Comparison of ENCODE assay signal across 34 cellular contexts in genomic region chr2:29191817-29192216, GRCh38.
DNase-seq lines count a peak whose midpoint lies in the region; ATAC-seq and TF ChIP-seq lines count a peak whose summit lies in the region.
"Had no signal": no experiment of that assay in that cellular context is flagged by ENCODE, and none has a peak within 500 bp of the region (broad histone marks: within the 10 kb centered on the region; RNA-seq: fewer than 3 reads in every experiment).

No MANE protein-coding gene starts in this region.

- TF ChIP-seq CTCF in neural cell (IDR thresholded peaks at IDR 0.05; ENCODE audit: poor library complexity, severe bottlenecking) (no peak), smooth muscle cell (IDR thresholded peaks at IDR 0.05; ENCODE audit: borderline replicate concordance, insufficient read depth, poor library complexity, severe bottlenecking) (no peak)

- peaks cover 0 to 6% (median 4%) of the 10 kb centered on the region in 11 donors for H3K9me3 Mint-ChIP-seq in naive thymus-derived CD4-positive, alpha-beta T cell
- H3K9me3 Mint-ChIP-seq: CD4-positive, alpha-beta T cell had no signal

- H3K4me3 Mint-ChIP-seq in naive thymus-derived CD4-positive, alpha-beta T cell = no peak overlapping the region
- H3K4me3 Mint-ChIP-seq: B cell; CD14-positive monocyte; CD4-positive, alpha-beta memory T cell; CD4-positive, alpha-beta T cell; CD4-positive, CD25-positive, alpha-beta regulatory T cell; CD8-positive, alpha-beta memory T cell; CD8-positive, alpha-beta T cell had no signal

- H4K20me1 ChIP-seq in GM23248 (ENCODE audit: insufficient read depth) = no peaks in the 10 kb centered on the region
- H4K20me1 ChIP-seq in neural cell (ENCODE audit: insufficient read depth) = no peaks in the 10 kb centered on the region
- no peaks in the 10 kb centered on the region for H4K20me1 ChIP-seq in smooth muscle cell (ENCODE audit: low read depth)
- H4K20me1 ChIP-seq: BLaER1; BLaER1 treated with 17β-estradiol and CSF1 and Interleukin-3, amounts not matched to agents 10 nM and 100 nM had no signal

- H3K9me2 ChIP-seq in GM23248 (ENCODE audit: insufficient read depth) (no peaks in the 10 kb centered on the region), neural cell (ENCODE audit: insufficient read depth, low read length) (no peaks in the 10 kb centered on the region)

- H3K27ac ChIP-seq in ACC112 (ENCODE audit: low read depth, low read length) = peak overlapping the region; percentile 39
- peak overlapping the region; percentile 23; the same call in 1 of the 2 replicates for H3K27ac ChIP-seq in GM23248
- peak overlapping the region; percentile 72 for H3K27ac ChIP-seq in neural cell (ENCODE audit: low read length)
- H3K27ac ChIP-seq in smooth muscle cell (ENCODE audit: low read depth) = peak overlapping the region; percentile 39
- H3K27ac ChIP-seq in naive thymus-derived CD4-positive, alpha-beta T cell (ENCODE audit: low read depth, low read length) = no peak overlapping the region
- H3K27ac ChIP-seq: 22Rv1; A549; BLaER1; BLaER1 treated with 17β-estradiol and CSF1 and Interleukin-3, amounts not matched to agents 10 nM and 100 nM; C4-2B had no signal

- H3K27me3 ChIP-seq in ACC112 (ENCODE audit: insufficient read depth, low read length) (no peaks in the 10 kb centered on the region), GM23248 (replicated peaks; ENCODE audit: insufficient read depth) (no peaks in the 10 kb centered on the region), neural cell (ENCODE audit: insufficient read depth, low read depth, low read length) (no peaks in the 10 kb centered on the region), smooth muscle cell (ENCODE audit: low read depth) (no peaks in the 10 kb centered on the region)
- H3K27me3 ChIP-seq in naive thymus-derived CD4-positive, alpha-beta T cell (ENCODE audit: control insufficient read depth in 2 of 2, insufficient read depth in 2 of 2, low read length in 2 of 2) = no peaks in the 10 kb centered on the region
- H3K27me3 ChIP-seq: BE2C; BLaER1; BLaER1 treated with 17β-estradiol and CSF1 and Interleukin-3, amounts not matched to agents 10 nM and 100 nM had no signal

- POLR2A ChIA-PET in naive thymus-derived CD4-positive, alpha-beta T cell (lab: Charles Lee) = no interaction called here

- H3K27ac Mint-ChIP-seq in naive thymus-derived CD4-positive, alpha-beta T cell = peak overlapping the region in 1 of 9 donors; percentile 50
- H3K27ac Mint-ChIP-seq: B cell; CD14-positive monocyte; CD4-positive, alpha-beta memory T cell; CD4-positive, alpha-beta T cell; CD4-positive, CD25-positive, alpha-beta regulatory T cell; CD8-positive, alpha-beta T cell had no signal

- in situ Hi-C loops in GM23248 (cut with MboI) = no loop called here

- peaks cover 20% of the 10 kb centered on the region for H3F3A ChIP-seq in GM23248 (ENCODE audit: insufficient read depth)
- no peaks in the 10 kb centered on the region for H3F3A ChIP-seq in neural cell (ENCODE audit: insufficient read depth, low read length, poor library complexity, severe bottlenecking)
- no peaks in the 10 kb centered on the region for H3F3A ChIP-seq in smooth muscle cell (ENCODE audit: low read depth)

- H3K27me3 Mint-ChIP-seq in naive thymus-derived CD4-positive, alpha-beta T cell = no peaks in the 10 kb centered on the region
- H3K27me3 Mint-ChIP-seq: CD4-positive, alpha-beta memory T cell; CD4-positive, alpha-beta T cell; CD8-positive, alpha-beta memory T cell had no signal

- no peak for TF ChIP-seq EP300 in neural cell (conservative IDR thresholded peaks at IDR 0.05; ENCODE audit: poor library complexity, severe bottlenecking)

- TF ChIP-seq RAD21 in neural cell (conservative IDR thresholded peaks at IDR 0.05) = no peak

- H3K79me2 ChIP-seq in ACC112 (ENCODE audit: control insufficient read depth, insufficient read depth, low read length, unreplicated experiment) (no peaks in the 10 kb centered on the region), GM23248 (ENCODE audit: insufficient read depth) (no peaks in the 10 kb centered on the region), neural cell (replicated peaks; ENCODE audit: insufficient read depth, low read length) (no peaks in the 10 kb centered on the region), smooth muscle cell (ENCODE audit: low read depth) (no peaks in the 10 kb centered on the region)

- DNase-seq in GM23248 (no peak), smooth muscle cell (lab: John Stamatoyannopoulos, UW; ENCODE audit: unreplicated experiment) (no peak), activated T-cell treated with anti-CD3 and anti-CD28 coated beads for 4 hours (no peak)
- DNase-seq in naive thymus-derived CD4-positive, alpha-beta T cell = no peak
- DNase-seq: 8988T; ACHN; AML-193; BE2C; C1 segment of cervical spinal cord; Caco-2; Calu3; CD4-positive, alpha-beta memory T cell; CD4-positive, alpha-beta T cell; CD4-positive, CD25-positive, alpha-beta regulatory T cell; CD8-positive, alpha-beta memory T cell; CD8-positive, alpha-beta T cell; COR-L47; DMS 273 treated with DMSO at 0.1 percent for 48 hours; DMS153; DMS53; DMS79; DMS79 treated with DMSO at 0.1 percent for 48 hours; DND-41 had no signal

- WGBS in GM23248 (ENCODE audit: low coverage in 1 of 2, low lambda C conversion rate in 2 of 2, missing lambda C conversion rate in 2 of 2), 2 experiments = 97 to 100% methylated on average over 6 of the region's 6 CpGs
- 86% methylated on average over 6 of the region's 6 CpGs for WGBS in smooth muscle cell (ENCODE audit: low lambda C conversion rate)

- no peak overlapping the region for H3K9ac ChIP-seq in GM23248
- H3K9ac ChIP-seq in neural cell (ENCODE audit: low read length) = no peak overlapping the region
- no peak overlapping the region for H3K9ac ChIP-seq in smooth muscle cell (ENCODE audit: low read depth)
- H3K9ac ChIP-seq: BLaER1; BLaER1 treated with 17β-estradiol and CSF1 and Interleukin-3, amounts not matched to agents 10 nM and 100 nM had no signal

- no peaks in the 10 kb centered on the region for H3K9me3 ChIP-seq in GM23248 (ENCODE audit: low read depth)
- no peaks in the 10 kb centered on the region for H3K9me3 ChIP-seq in neural cell (ENCODE audit: low read length)
- peaks cover 6% of the 10 kb centered on the region for H3K9me3 ChIP-seq in smooth muscle cell (replicated peaks; ENCODE audit: low read depth)
- no peaks in the 10 kb centered on the region for H3K9me3 ChIP-seq in naive thymus-derived CD4-positive, alpha-beta T cell (ENCODE audit: control insufficient read depth in 2 of 3, low read length in 3 of 3)
- H3K9me3 ChIP-seq: A549, BE2C, Caco-2 had no signal

- peaks cover 5 to 15% (median 9%) of the 10 kb centered on the region in 5 donors for H3K36me3 Mint-ChIP-seq in naive thymus-derived CD4-positive, alpha-beta T cell

- CTCF ChIA-PET in naive thymus-derived CD4-positive, alpha-beta T cell (lab: Charles Lee) = no interaction called here

- peaks cover 0 to 26% (median 4%) of the 10 kb centered on the region in 7 donors for H3K4me1 Mint-ChIP-seq in naive thymus-derived CD4-positive, alpha-beta T cell

- H3K36me3 ChIP-seq in ACC112 (ENCODE audit: insufficient read depth, low read length) (peaks cover 5% of the 10 kb centered on the region; the same call in 1 of the 2 replicates), GM23248 (ENCODE audit: low read depth) (no peaks in the 10 kb centered on the region), neural cell (ENCODE audit: insufficient read depth, low read length) (no peaks in the 10 kb centered on the region), smooth muscle cell (ENCODE audit: low read depth) (no peaks in the 10 kb centered on the region)
- peaks cover 0 to 10% (median 0%) of the 10 kb centered on the region in 3 experiments for H3K36me3 ChIP-seq in naive thymus-derived CD4-positive, alpha-beta T cell (ENCODE audit: control insufficient read depth in 2 of 3, insufficient read depth in 3 of 3, low read length in 3 of 3)
- H3K36me3 ChIP-seq: BE2C, BLaER1 had no signal

- no peak for ATAC-seq in naive thymus-derived CD4-positive, alpha-beta T cell
- ATAC-seq in HG03280 (IDR thresholded peaks at IDR 0.05; ENCODE audit: unreplicated experiment) (no peak), HG03521 (IDR thresholded peaks at IDR 0.05; ENCODE audit: unreplicated experiment) (no peak)
- ATAC-seq: A549; CD8-positive, alpha-beta T cell had no signal

- no peak overlapping the region for H2AFZ ChIP-seq in ACC112 (ENCODE audit: low read length, unreplicated experiment)
- H2AFZ ChIP-seq in GM23248 = no peak overlapping the region
- no peak overlapping the region for H2AFZ ChIP-seq in neural cell (ENCODE audit: low read depth, low read length)
- no peak overlapping the region for H2AFZ ChIP-seq in smooth muscle cell (ENCODE audit: low read depth)

- H3K4me2 ChIP-seq in GM23248 (ENCODE audit: unreplicated experiment) = peak overlapping the region; percentile 3
- peak overlapping the region; percentile 32 for H3K4me2 ChIP-seq in neural cell (ENCODE audit: low read length)
- peak overlapping the region; percentile 4 for H3K4me2 ChIP-seq in smooth muscle cell
- H3K4me2 ChIP-seq: A549; BLaER1; BLaER1 treated with 17β-estradiol and CSF1 and Interleukin-3, amounts not matched to agents 10 nM and 100 nM had no signal

- peaks cover 7% of the 10 kb centered on the region for H3K4me1 ChIP-seq in ACC112 (ENCODE audit: control insufficient read depth, insufficient read depth, low read length, unreplicated experiment)
- H3K4me1 ChIP-seq in GM23248 (ENCODE audit: insufficient read depth) = peaks cover 30% of the 10 kb centered on the region
- H3K4me1 ChIP-seq in smooth muscle cell (ENCODE audit: low read depth) = no peaks in the 10 kb centered on the region
- peaks cover 0 to 4% of the 10 kb centered on the region in 2 donors for H3K4me1 ChIP-seq in naive thymus-derived CD4-positive, alpha-beta T cell (ENCODE audit: control insufficient read depth in 2 of 2, insufficient read depth in 2 of 2, low read length in 2 of 2)
- H3K4me1 ChIP-seq: Caco-2 had no signal

- intact Hi-C loops in naive thymus-derived CD4-positive, alpha-beta T cell (cut with micrococcal nuclease) = no loop called here

- H3K4me3 ChIP-seq in ACC112 (ENCODE audit: low read depth, low read length) (no peak overlapping the region), GM23248 (no peak overlapping the region), neural cell (ENCODE audit: low read length) (peak overlapping the region; percentile 30), smooth muscle cell (no peak overlapping the region)
- no peak overlapping the region for H3K4me3 ChIP-seq in naive thymus-derived CD4-positive, alpha-beta T cell (ENCODE audit: low read length)
- H3K4me3 ChIP-seq: A549; BLaER1; BLaER1 treated with 17β-estradiol and CSF1 and Interleukin-3, amounts not matched to agents 10 nM and 100 nM had no signal
